Comparison of ENCODE assay signal across 27 cellular contexts in the genomic region with DNA sequence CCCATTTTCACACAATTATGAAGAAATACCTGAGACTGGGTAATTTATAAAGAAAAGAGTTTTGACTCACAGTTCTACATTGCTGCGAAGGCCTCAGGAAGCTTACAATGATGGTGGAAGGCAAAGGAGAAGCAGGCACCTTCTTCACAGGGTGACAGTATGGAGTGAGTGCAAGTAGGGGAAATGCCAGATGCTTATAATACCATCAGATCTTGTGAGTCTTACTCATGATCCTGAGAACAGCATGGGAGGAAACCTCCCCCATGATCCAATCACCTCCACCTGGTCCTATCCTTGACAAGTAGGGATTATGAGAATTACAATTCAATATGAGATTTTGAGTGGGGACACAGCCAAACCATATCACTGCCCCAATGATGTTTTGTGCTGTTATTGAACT.
DNase-seq lines count a peak whose midpoint lies in the region; FAIRE-seq and TF ChIP-seq lines count a peak whose summit lies in the region.
"Had no signal": no experiment of that assay in that cellular context is flagged by ENCODE, and none has a peak within 500 bp of the region (broad histone marks: within the 10 kb centered on the region; RNA-seq: fewer than 3 reads in every experiment).

No MANE protein-coding gene starts in this region.

- no peaks in the 10 kb centered on the region for H3K36me3 ChIP-seq in mammary epithelial cell (ENCODE audit: insufficient read depth, low read length)
- H3K36me3 ChIP-seq in breast epithelium = no peaks in the 10 kb centered on the region
- H3K36me3 ChIP-seq in kidney (ENCODE audit: control insufficient read depth in 1 of 2, insufficient read depth in 2 of 2, low read length in 2 of 2) = no peaks in the 10 kb centered on the region
- no peaks in the 10 kb centered on the region for H3K36me3 ChIP-seq in BE2C
- H3K36me3 ChIP-seq: HAP-1 had no signal

- H3K27me3 ChIP-seq in mammary epithelial cell (ENCODE audit: insufficient read depth, low read length) (no peaks in the 10 kb centered on the region), breast epithelium (no peaks in the 10 kb centered on the region), BE2C (no peaks in the 10 kb centered on the region)

- TF ChIP-seq POLR2A in breast epithelium (IDR thresholded peaks at IDR 0.05) = no peak
- no peak for TF ChIP-seq POLR2A in erythroblast (IDR thresholded peaks at IDR 0.05; ENCODE audit: low read length)

- 100% methylated on average over 1 of the region's 1 CpG for WGBS in mammary epithelial cell (ENCODE audit: low coverage, missing lambda C conversion rate)

- H3K4me3 ChIP-seq in mammary epithelial cell (replicated peaks in 1 of 3; ENCODE audit: insufficient read depth in 1 of 3, low read depth in 2 of 3, low read length in 3 of 3) (no peak overlapping the region), breast epithelium (no peak overlapping the region), kidney (ENCODE audit: low read length in 2 of 2) (no peak overlapping the region), BE2C (ENCODE audit: low read depth, low read length) (no peak overlapping the region)
- H3K4me3 ChIP-seq: HAP-1 had no signal

- dilution Hi-C loops in mammary epithelial cell (cut with HindIII; ENCODE audit: low sequenced_read_pairs) = no loop called here

- no peak overlapping the region for H2AFZ ChIP-seq in mammary epithelial cell (ENCODE audit: low read depth, low read length)

- BruUV-seq in mammary epithelial cell (replicated peaks; lab: Mats Ljungman, UMichigan) = no TSS peak

- H3K27ac ChIP-seq in mammary epithelial cell (ENCODE audit: insufficient read depth, low read depth, low read length) (no peak overlapping the region), breast epithelium (no peak overlapping the region), kidney (ENCODE audit: low read depth in 2 of 2, low read length in 2 of 2) (peak overlapping the region; percentile 14 to 80)
- H3K27ac ChIP-seq: 22Rv1, RWPE1 had no signal

- intact Hi-C loops in mammary epithelial cell (cut with micrococcal nuclease) = no loop called here
- intact Hi-C loops in breast epithelium (cut with DNase I; ENCODE audit: low total_unique reads) = no loop called here
- intact Hi-C loops in kidney (cut with DNase I) = no loop called here

- H3K4me1 ChIP-seq in mammary epithelial cell (ENCODE audit: insufficient read depth, low read length) = peaks cover 10% of the 10 kb centered on the region
- H3K4me1 ChIP-seq in breast epithelium = no peaks in the 10 kb centered on the region
- no peaks in the 10 kb centered on the region for H3K4me1 ChIP-seq in kidney (ENCODE audit: control insufficient read depth in 1 of 2, insufficient read depth in 1 of 2, low read depth in 1 of 2, low read length in 2 of 2)
- H3K4me1 ChIP-seq in BE2C = no peaks in the 10 kb centered on the region
- H3K4me1 ChIP-seq: HAP-1 had no signal

- H3K9me3 ChIP-seq in mammary epithelial cell (replicated peaks; ENCODE audit: insufficient read depth, low read length) (no peaks in the 10 kb centered on the region), breast epithelium (no peaks in the 10 kb centered on the region), kidney (ENCODE audit: control insufficient read depth in 1 of 2, low read length in 2 of 2) (no peaks in the 10 kb centered on the region), BE2C (no peaks in the 10 kb centered on the region)
- H3K9me3 ChIP-seq: HAP-1 had no signal

- DNase-seq in mammary epithelial cell (peak; percentile 52), breast epithelium (ENCODE audit: low spot score in 2 of 2) (no peak), ecto neural progenitor cell (ENCODE audit: low spot score) (peak; percentile 19), kidney (no peak), NCI-H2107 treated with DMSO at 0.1 percent for 48 hours (lab: John Stamatoyannopoulos, UW; ENCODE audit: unreplicated experiment) (no peak), erythroblast (lab: John Stamatoyannopoulos, UW) (no peak), BE2C (no peak)
- no peak for DNase-seq in activated CD8-positive, alpha-beta memory T cell treated with anti-CD3 and anti-CD28 coated beads, Interleukin-2, amount 50 U/mL, for 4 hours
- DNase-seq: CD8-positive, alpha-beta memory T cell; DMS 273 treated with DMSO at 0.1 percent for 48 hours; DMS79; EL; GF-D8; GOT3; HFFc6; KBM-7; NCI-H1694; NCI-H2029 treated with DMSO at 0.1 percent for 48 hours; NCI-H2227 treated with DMSO at 0.1 percent for 48 hours; NCI-H510A; NCI-H774; SHP77 had no signal

- in situ Hi-C loops in mammary epithelial cell (cut with MboI; ENCODE audit: low sequenced_read_pairs in 2 of 2) = no loop called here

- no peak for TF ChIP-seq CTCF in mammary epithelial cell (conservative IDR thresholded peaks at IDR 0.05 in 1 of 2, IDR thresholded peaks at IDR 0.05 in 1 of 2; ENCODE audit: extremely low read depth in 1 of 2, insufficient read depth in 1 of 2, low read depth in 1 of 2, low read length in 2 of 2)
- no peak for TF ChIP-seq CTCF in breast epithelium (IDR thresholded peaks at IDR 0.05)
- TF ChIP-seq CTCF in kidney (IDR thresholded peaks at IDR 0.05; ENCODE audit: borderline replicate concordance, extremely low read depth, insufficient read depth) = no peak
- TF ChIP-seq CTCF in BE2C (IDR thresholded peaks at IDR 0.05; ENCODE audit: low read depth, low read length) = no peak

- H4K20me1 ChIP-seq in mammary epithelial cell (ENCODE audit: insufficient read depth, low read length) = no peaks in the 10 kb centered on the region

- H3K79me2 ChIP-seq in mammary epithelial cell (ENCODE audit: insufficient read depth, low read length) = no peaks in the 10 kb centered on the region

- H3K9ac ChIP-seq in mammary epithelial cell (ENCODE audit: insufficient read depth, low read length) (no peak overlapping the region), kidney (ENCODE audit: low read length in 2 of 2) (no peak overlapping the region)

- FAIRE-seq in kidney (lab: Jason Lieb, UNC) = no peak
- FAIRE-seq: GM12891, HTR-8/SVneo had no signal

- H3K4me2 ChIP-seq in mammary epithelial cell (ENCODE audit: insufficient read depth, low read depth, low read length) = no peak overlapping the region

- CTCF ChIA-PET in mammary epithelial cell (lab: Charles Lee; ENCODE audit: low non-redundant PET) = no interaction called here

Comparison
In these comparisons a context has a peak if more than half of its experiments do, and no peak if none do; other contexts are left out.
1. DNase-seq: peak in mammary epithelial cell (single experiment) and ecto neural progenitor cell (single experiment); none in breast epithelium (0 of 2), kidney (single experiment), NCI-H2107 treated with DMSO at 0.1 percent for 48 hours (single experiment), erythroblast (0 of 2), BE2C (single experiment) and activated CD8-positive, alpha-beta memory T cell treated with anti-CD3 and anti-CD28 coated beads, Interleukin-2, amount 50 U/mL, for 4 hours (single experiment).
2. H3K27ac ChIP-seq: peak in kidney (2 of 2); none in mammary epithelial cell (single experiment) and breast epithelium (0 of 2).